ENCODE assay signal across 1 cellular context in genomic region chr1:224800486-224801119, GRCh38.
TF ChIP-seq lines count a peak whose summit lies in the region.

No MANE protein-coding gene starts in this region.

TF ChIP-seq in HepG2, 621 proteins besides CTCF, POLR2A, EP300 and RAD21 (continued from another document):
- TF ChIP-seq RERE (CRISPR knock-in tag; IDR thresholded peaks at IDR 0.05; ENCODE audit: low read depth) (no peak), ZNF446 (CRISPR knock-in tag; IDR thresholded peaks at IDR 0.05) (no peak), TRIM24 (CRISPR knock-in tag; IDR thresholded peaks at IDR 0.05) (no peak), BRCA1 (CRISPR knock-in tag; IDR thresholded peaks at IDR 0.05) (no peak), ZBTB38 (CRISPR knock-in tag; IDR thresholded peaks at IDR 0.05) (no peak), JUN (CRISPR knock-in tag; IDR thresholded peaks at IDR 0.05) (no peak), DMAP1 (CRISPR knock-in tag; IDR thresholded peaks at IDR 0.05) (no peak), CREB3 (CRISPR knock-in tag; IDR thresholded peaks at IDR 0.05) (no peak), MED1 (CRISPR knock-in tag; IDR thresholded peaks at IDR 0.05) (no peak)
- TF ChIP-seq, protein P1, sequence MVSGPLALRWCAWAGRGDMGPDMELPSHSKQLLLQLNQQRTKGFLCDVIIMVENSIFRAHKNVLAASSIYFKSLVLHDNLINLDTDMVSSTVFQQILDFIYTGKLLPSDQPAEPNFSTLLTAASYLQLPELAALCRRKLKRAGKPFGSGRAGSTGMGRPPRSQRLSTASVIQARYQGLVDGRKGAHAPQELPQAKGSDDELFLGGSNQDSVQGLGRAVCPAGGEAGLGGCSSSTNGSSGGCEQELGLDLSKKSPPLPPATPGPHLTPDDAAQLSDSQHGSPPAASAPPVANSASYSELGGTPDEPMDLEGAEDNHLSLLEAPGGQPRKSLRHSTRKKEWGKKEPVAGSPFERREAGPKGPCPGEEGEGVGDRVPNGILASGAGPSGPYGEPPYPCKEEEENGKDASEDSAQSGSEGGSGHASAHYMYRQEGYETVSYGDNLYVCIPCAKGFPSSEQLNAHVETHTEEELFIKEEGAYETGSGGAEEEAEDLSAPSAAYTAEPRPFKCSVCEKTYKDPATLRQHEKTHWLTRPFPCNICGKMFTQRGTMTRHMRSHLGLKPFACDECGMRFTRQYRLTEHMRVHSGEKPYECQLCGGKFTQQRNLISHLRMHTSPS (CRISPR knock-in tag; IDR thresholded peaks at IDR 0.05; ENCODE audit: low read depth), result no peak
- TF ChIP-seq, protein P2, sequence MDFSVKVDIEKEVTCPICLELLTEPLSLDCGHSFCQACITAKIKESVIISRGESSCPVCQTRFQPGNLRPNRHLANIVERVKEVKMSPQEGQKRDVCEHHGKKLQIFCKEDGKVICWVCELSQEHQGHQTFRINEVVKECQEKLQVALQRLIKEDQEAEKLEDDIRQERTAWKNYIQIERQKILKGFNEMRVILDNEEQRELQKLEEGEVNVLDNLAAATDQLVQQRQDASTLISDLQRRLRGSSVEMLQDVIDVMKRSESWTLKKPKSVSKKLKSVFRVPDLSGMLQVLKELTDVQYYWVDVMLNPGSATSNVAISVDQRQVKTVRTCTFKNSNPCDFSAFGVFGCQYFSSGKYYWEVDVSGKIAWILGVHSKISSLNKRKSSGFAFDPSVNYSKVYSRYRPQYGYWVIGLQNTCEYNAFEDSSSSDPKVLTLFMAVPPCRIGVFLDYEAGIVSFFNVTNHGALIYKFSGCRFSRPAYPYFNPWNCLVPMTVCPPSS (IDR thresholded peaks at IDR 0.05), result no peak
